Comparison of ENCODE assay signal across 8 cellular contexts in the genomic region with DNA sequence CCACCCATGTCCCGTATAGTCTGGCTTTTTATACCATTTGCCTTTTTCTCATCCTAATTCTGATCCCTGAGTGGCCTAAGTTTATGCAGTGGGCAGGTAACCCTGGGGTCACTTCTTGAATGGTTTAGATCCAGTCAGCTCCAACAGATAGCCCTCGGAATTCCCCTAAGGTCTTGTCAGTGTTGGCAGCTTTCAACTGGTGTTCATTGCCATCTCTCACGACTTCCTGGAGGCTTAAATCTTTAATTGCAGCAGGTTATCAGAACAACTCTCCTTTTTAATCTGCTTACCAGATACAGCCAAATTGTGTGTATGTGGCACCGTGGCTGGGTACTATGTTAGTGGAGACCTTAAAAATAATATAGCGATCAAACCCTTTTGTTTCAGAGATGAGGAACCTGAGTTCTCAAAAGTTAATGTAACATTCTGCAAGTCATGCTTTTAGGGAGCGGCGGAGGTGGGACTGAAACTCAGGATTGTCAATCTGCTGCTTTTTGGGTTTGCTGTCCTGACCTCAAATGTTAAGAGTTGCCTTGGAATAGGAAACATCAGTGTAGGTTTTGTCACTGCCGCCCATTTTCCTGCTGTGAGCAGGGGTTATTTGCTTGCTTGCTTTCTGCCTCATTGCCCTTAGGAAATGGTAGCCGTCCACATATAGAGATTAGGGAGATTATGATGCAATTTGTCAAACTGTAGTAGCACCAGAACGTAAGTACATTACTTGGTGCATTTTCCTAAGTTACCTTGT. TPM values are rescaled to one million over a fixed set of nuclear protein-coding genes. Genes with fewer than 3 reads are reported as not detected.
DNase-seq lines count a peak whose midpoint lies in the region; ATAC-seq and TF ChIP-seq lines count a peak whose summit lies in the region.

No MANE protein-coding gene starts in this region.

- peak overlapping the region; percentile 70 for H3K4me3 ChIP-seq in cardiac muscle cell
- H3K4me3 ChIP-seq in neural progenitor cell = peak overlapping the region; percentile 64

- intact Hi-C loops in left ventricle myocardium superior (cut with micrococcal nuclease) = no loop called here

- H3K27ac ChIP-seq in cardiac muscle cell (peak overlapping the region; percentile 99), neural progenitor cell (peak overlapping the region; percentile 29)

- H3K36me3 ChIP-seq in cardiac muscle cell = peaks cover 9% of the 10 kb centered on the region
- H3K36me3 ChIP-seq in neural progenitor cell = no peaks in the 10 kb centered on the region

- peak overlapping the region; percentile 92 to 95 for H3K4me3 Mint-ChIP-seq in effector memory CD8-positive, alpha-beta T cell
- peak overlapping the region; percentile 99 for H3K4me3 Mint-ChIP-seq in neural progenitor cell

- H3K9ac ChIP-seq in neural progenitor cell = peak overlapping the region; percentile 38

- peak overlapping the region; percentile 90 for H3K4me2 ChIP-seq in neural progenitor cell

- H3K27me3 ChIP-seq in cardiac muscle cell = no peaks in the 10 kb centered on the region
- no peaks in the 10 kb centered on the region for H3K27me3 ChIP-seq in neural progenitor cell

- H3F3A ChIP-seq in neural progenitor cell (ENCODE audit: low read depth) = no peaks in the 10 kb centered on the region

- DNase-seq in cardiac muscle cell (ENCODE audit: low read depth in 1 of 2, low spot score in 1 of 2) (peak in 1 of 2 donors; percentile 38), left ventricle myocardium superior (no peak), RPMI8226 (peak; percentile 69), neural progenitor cell (ENCODE audit: low spot score) (no peak)
- peak in 1 of 3 experiments; percentile 32 for DNase-seq in effector memory CD8-positive, alpha-beta T cell

- peaks cover 40 to 46% of the 10 kb centered on the region in 2 donors for H3K4me1 Mint-ChIP-seq in effector memory CD8-positive, alpha-beta T cell (ENCODE audit: low read depth in 2 of 2)
- H3K4me1 Mint-ChIP-seq in neural progenitor cell = peaks cover 26% of the 10 kb centered on the region

- TF ChIP-seq CTCF in cardiac muscle cell (IDR thresholded peaks at IDR 0.05; ENCODE audit: low read depth, low read length) (no peak), neural progenitor cell (IDR thresholded peaks at IDR 0.05) (no peak)

- H4K20me1 ChIP-seq in neural progenitor cell (ENCODE audit: low read depth) = peaks cover 50% of the 10 kb centered on the region

- ATAC-seq in left ventricle myocardium superior = no peak
- ATAC-seq in HG02763 (IDR thresholded peaks at IDR 0.05; ENCODE audit: unreplicated experiment) = peak; percentile 17
- ATAC-seq in effector memory CD8-positive, alpha-beta T cell (replicated peaks) = peak; percentile 42
- no peak for ATAC-seq in HG02642 (IDR thresholded peaks at IDR 0.05; ENCODE audit: poor library complexity, unreplicated experiment)
- no peak for ATAC-seq in GM21528 (IDR thresholded peaks at IDR 0.05; ENCODE audit: low FRiP score, unreplicated experiment)

- H3K27me3 Mint-ChIP-seq in effector memory CD8-positive, alpha-beta T cell = no peaks in the 10 kb centered on the region
- H3K27me3 Mint-ChIP-seq in neural progenitor cell (ENCODE audit: insufficient read depth, low read depth) = no peaks in the 10 kb centered on the region

- H3K79me2 ChIP-seq in neural progenitor cell (ENCODE audit: low read depth) = peaks cover 56% of the 10 kb centered on the region

- H3K36me3 Mint-ChIP-seq in effector memory CD8-positive, alpha-beta T cell (ENCODE audit: insufficient read depth) = peaks cover 31% of the 10 kb centered on the region
- peaks cover 18% of the 10 kb centered on the region for H3K36me3 Mint-ChIP-seq in neural progenitor cell

- peaks cover 12% of the 10 kb centered on the region for H3K4me1 ChIP-seq in cardiac muscle cell (ENCODE audit: low read depth)
- H3K4me1 ChIP-seq in neural progenitor cell = peaks cover 15% of the 10 kb centered on the region

- H3K9me3 Mint-ChIP-seq in effector memory CD8-positive, alpha-beta T cell = no peaks in the 10 kb centered on the region
- no peaks in the 10 kb centered on the region for H3K9me3 Mint-ChIP-seq in neural progenitor cell

- H3K27ac Mint-ChIP-seq in effector memory CD8-positive, alpha-beta T cell = peak overlapping the region; percentile 98 to 99
- peak overlapping the region; percentile 74 for H3K27ac Mint-ChIP-seq in neural progenitor cell

- H3K9me3 ChIP-seq in cardiac muscle cell (ENCODE audit: low read depth) (no peaks in the 10 kb centered on the region), neural progenitor cell (ENCODE audit: low read depth) (no peaks in the 10 kb centered on the region)

- peak overlapping the region; percentile 58 for H2AFZ ChIP-seq in neural progenitor cell (replicated peaks)

RNA-seq across cellular contexts. Expression of gene DLD, which starts 0.8 kb away (rescaled TPM):
- total RNA-seq in cardiac muscle cell (112 and 250 TPM in 2 replicates), left ventricle myocardium superior (314 TPM), neural progenitor cell (ENCODE audit: low replicate concordance) (136 and 186 TPM in 2 replicates)
- 175 and 199 TPM in 2 replicates for polyA plus RNA-seq in cardiac muscle cell

Comparison
In these comparisons a context has a peak if more than half of its experiments do, and no peak if none do; other contexts are left out.
1. ATAC-seq: peak in HG02763 (single experiment) and effector memory CD8-positive, alpha-beta T cell (single experiment); none in left ventricle myocardium superior (single experiment), HG02642 (single experiment) and GM21528 (single experiment).